16 cellular contexts compared by ENCODE assay signal in genomic region chr3:83039422-83039821, GRCh38.
"Had no signal": no experiment of that assay in that cellular context is flagged by ENCODE, and none has a peak within 500 bp of the region (broad histone marks: within the 10 kb centered on the region; RNA-seq: fewer than 3 reads in every experiment).

No MANE protein-coding gene starts in this region.

- H3K9me3 ChIP-seq: psoas muscle, upper lobe of right lung had no signal

- H3K27me3 Mint-ChIP-seq: activated CD4-positive, alpha-beta memory T cell treated with anti-CD3 and anti-CD28 coated beads for 36 hours; activated naive CD8-positive, alpha-beta T cell treated with anti-CD3 and anti-CD28 coated beads for 36 hours; effector memory CD8-positive, alpha-beta T cell; natural killer cell treated with Interleukin-12 subunit alpha and Interleukin-12 subunit beta and Interleukin-15 and Interleukin-18, amount 100 ng/mL, for 72 hours; stimulated activated naive CD8-positive, alpha-beta T cell treated with anti-CD3 and anti-CD28 coated beads, Interleukin-15, Interleukin-2, amounts not matched to agents 100 ng/mL and 50 ng/mL, for 24 hours had no signal

- H3K27ac Mint-ChIP-seq: activated CD4-positive, alpha-beta memory T cell treated with anti-CD3 and anti-CD28 coated beads for 36 hours; activated naive CD8-positive, alpha-beta T cell treated with anti-CD3 and anti-CD28 coated beads for 36 hours; effector memory CD8-positive, alpha-beta T cell; natural killer cell treated with Interleukin-12 subunit alpha and Interleukin-12 subunit beta and Interleukin-15 and Interleukin-18, amount 100 ng/mL, for 72 hours; stimulated activated naive CD8-positive, alpha-beta T cell treated with anti-CD3 and anti-CD28 coated beads, Interleukin-15, Interleukin-2, amounts not matched to agents 100 ng/mL and 50 ng/mL, for 24 hours had no signal

- H3K27me3 ChIP-seq: upper lobe of right lung had no signal

- H3K36me3 ChIP-seq: upper lobe of right lung had no signal

- DNase-seq: activated CD4-positive, alpha-beta memory T cell treated with anti-CD3 and anti-CD28 coated beads for 36 hours; activated gamma-delta T cell; activated naive CD8-positive, alpha-beta T cell treated with anti-CD3 and anti-CD28 coated beads for 36 hours; activated T-cell treated with anti-CD3 and anti-CD28 coated beads, Interleukin-2, amount 50 U/mL, for 48 hours; effector memory CD8-positive, alpha-beta T cell; erythroblast; hypothalamus; left colon; nucleus accumbens; psoas muscle; stimulated activated CD4-positive, alpha-beta T cell treated with anti-CD3 and anti-CD28 coated beads, Interleukin-4, amount 100 ng/mL, for 24 hours; upper lobe of right lung had no signal

- H3K4me1 Mint-ChIP-seq: activated naive CD8-positive, alpha-beta T cell treated with anti-CD3 and anti-CD28 coated beads for 36 hours had no signal

- H3K4me1 ChIP-seq: psoas muscle, upper lobe of right lung had no signal

- H3K4me3 Mint-ChIP-seq: activated CD4-positive, alpha-beta memory T cell treated with anti-CD3 and anti-CD28 coated beads for 36 hours; activated naive CD8-positive, alpha-beta T cell treated with anti-CD3 and anti-CD28 coated beads for 36 hours; effector memory CD8-positive, alpha-beta T cell; natural killer cell treated with Interleukin-12 subunit alpha and Interleukin-12 subunit beta and Interleukin-15 and Interleukin-18, amount 100 ng/mL, for 72 hours; stimulated activated naive CD8-positive, alpha-beta T cell treated with anti-CD3 and anti-CD28 coated beads, Interleukin-15, Interleukin-2, amounts not matched to agents 100 ng/mL and 50 ng/mL, for 24 hours had no signal

- H3K9me3 Mint-ChIP-seq: activated naive CD8-positive, alpha-beta T cell treated with anti-CD3 and anti-CD28 coated beads for 36 hours had no signal

- H3K27ac ChIP-seq: psoas muscle, upper lobe of right lung, VCaP had no signal

- H3K4me3 ChIP-seq: lung, psoas muscle, upper lobe of right lung had no signal

- ATAC-seq: effector memory CD8-positive, alpha-beta T cell; left colon; natural killer cell treated with Interleukin-12 subunit alpha and Interleukin-12 subunit beta and Interleukin-15 and Interleukin-18, amount 100 ng/mL, for 72 hours; psoas muscle; upper lobe of right lung had no signal

- H3K36me3 Mint-ChIP-seq: activated CD4-positive, alpha-beta memory T cell treated with anti-CD3 and anti-CD28 coated beads for 36 hours; activated naive CD8-positive, alpha-beta T cell treated with anti-CD3 and anti-CD28 coated beads for 36 hours had no signal
